11 cellular contexts compared by ENCODE assay signal in genomic region chr3:122642935-122643334, GRCh38. TPM values are rescaled to one million over a fixed set of nuclear protein-coding genes. Genes with fewer than 3 reads are reported as not detected.
DNase-seq lines count a peak whose midpoint lies in the region; ATAC-seq and TF ChIP-seq lines count a peak whose summit lies in the region.
"Had no signal": no experiment of that assay in that cellular context is flagged by ENCODE, and none has a peak within 500 bp of the region (broad histone marks: within the 10 kb centered on the region; RNA-seq: fewer than 3 reads in every experiment).

No MANE protein-coding gene starts in this region.

- no peaks in the 10 kb centered on the region for H3K36me3 ChIP-seq in gastrocnemius medialis

- peak; percentile 16 for DNase-seq in astrocyte of the hippocampus (ENCODE audit: low read depth, low spot score)
- DNase-seq in gastrocnemius medialis, result no peak
- no peak for DNase-seq in cerebellar cortex (ENCODE audit: low spot score)
- DNase-seq: DMS 273 treated with DMSO at 0.1 percent for 48 hours; effector CD8-positive, alpha-beta T cell; hypothalamus; NCI-H1417 treated with DMSO at 0.1 percent for 48 hours had no signal

- no peak for TF ChIP-seq CTCF in gastrocnemius medialis (IDR thresholded peaks at IDR 0.05 in 4 of 5, conservative IDR thresholded peaks at IDR 0.05 in 1 of 5)

- H3K4me1 ChIP-seq in gastrocnemius medialis, result no peaks in the 10 kb centered on the region

- intact Hi-C loops in gastrocnemius medialis (cut with DNase I; ENCODE audit: low total_unique reads), result no loop called here

- H3K27ac ChIP-seq in gastrocnemius medialis, result no peak overlapping the region

- no peaks in the 10 kb centered on the region for H3K27me3 ChIP-seq in gastrocnemius medialis

- H3K4me3 ChIP-seq in gastrocnemius medialis, result no peak overlapping the region

- no peak for TF ChIP-seq POLR2A in gastrocnemius medialis (IDR thresholded peaks at IDR 0.05)

- in situ Hi-C loops in gastrocnemius medialis (cut with MboI; ENCODE audit: low sequenced_read_pairs in 4 of 4), result no loop called here

- peak; percentile 81 for ATAC-seq in GM19025 (IDR thresholded peaks at IDR 0.05; ENCODE audit: low read depth, unreplicated experiment)
- ATAC-seq in GM21529 (IDR thresholded peaks at IDR 0.05; ENCODE audit: unreplicated experiment), result peak; percentile 78
- peak; percentile 51 for ATAC-seq in HG03378 (IDR thresholded peaks at IDR 0.05; ENCODE audit: unreplicated experiment)
- no peak for ATAC-seq in gastrocnemius medialis
- no peak for ATAC-seq in HG02973 (IDR thresholded peaks at IDR 0.05; ENCODE audit: unreplicated experiment)

- H3K9me3 ChIP-seq in gastrocnemius medialis, result no peaks in the 10 kb centered on the region

RNA-seq across cellular contexts. Expression of gene PARP14, which starts 37.7 kb away (rescaled TPM):
- total RNA-seq in gastrocnemius medialis, result 10 to 100 TPM in 3 of 4 donors, 1 to 10 TPM in 1; 6.0 to 12.3 (median 10.5) TPM

Comparison
In these comparisons a context has a peak if more than half of its experiments do, and no peak if none do; other contexts are left out.
1. ATAC-seq: peak in GM19025 (single experiment), GM21529 (single experiment) and HG03378 (single experiment); none in gastrocnemius medialis (0 of 2) and HG02973 (single experiment).